Comparison of ENCODE assay signal across 1 cellular context in genomic region chr1:22111620-22112019, GRCh38.
TF ChIP-seq lines count a peak whose summit lies in the region.

No MANE protein-coding gene starts in this region.

TF ChIP-seq in K562, 482 proteins besides CTCF, POLR2A, EP300 and RAD21:
- TF ChIP-seq ZSCAN32 (CRISPR knock-in tag; IDR thresholded peaks at IDR 0.05) = no peak
- TF ChIP-seq RBM34 (IDR thresholded peaks at IDR 0.05; ENCODE audit: borderline replicate concordance, insufficient read depth, low read length) = no peak
